1 cellular context compared by ENCODE assay signal in the genomic region with DNA sequence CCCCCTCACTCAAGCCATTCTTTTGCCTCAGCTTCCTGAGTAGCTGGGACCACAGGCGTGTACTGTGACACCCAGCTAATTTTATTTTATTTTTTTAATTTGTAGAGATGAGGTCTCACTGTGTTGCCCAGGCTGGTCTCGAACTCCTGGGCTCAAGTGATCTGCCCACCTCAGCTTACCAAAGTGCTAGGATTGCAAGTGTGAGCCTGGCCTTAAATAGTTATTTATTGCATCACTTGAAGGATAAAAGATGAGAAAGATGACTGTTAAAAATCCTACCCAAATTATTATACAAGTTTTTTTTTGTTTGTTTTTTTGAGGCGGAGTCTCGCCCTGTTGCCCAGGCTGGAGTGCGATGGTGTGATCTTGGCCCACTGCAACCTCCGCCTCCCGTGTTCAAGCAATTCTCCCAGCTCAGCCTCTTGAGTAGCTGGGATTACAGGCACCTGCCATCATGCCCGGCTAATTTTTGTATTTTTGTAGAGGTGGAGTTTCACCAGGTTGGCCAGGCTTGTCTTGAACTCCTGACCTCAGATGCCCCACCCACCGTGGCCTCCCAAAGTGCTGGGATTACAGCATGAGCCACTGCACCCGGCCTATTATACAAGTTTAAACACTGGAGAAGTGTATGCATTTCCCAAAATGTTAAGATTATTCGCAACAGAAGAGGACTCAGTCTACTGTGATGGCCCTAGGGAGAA.
TF ChIP-seq lines count a peak whose summit lies in the region.

No MANE protein-coding gene starts in this region.

TF ChIP-seq in endothelial cell of umbilical vein, 7 proteins besides CTCF, POLR2A, EP300 and RAD21:
- TF ChIP-seq JUN (IDR thresholded peaks at IDR 0.05; ENCODE audit: borderline replicate concordance, insufficient read depth, insufficient read length, low read depth) (no peak), MYC (IDR thresholded peaks at IDR 0.05; ENCODE audit: low read depth, low read length) (no peak), GATA2 (IDR thresholded peaks at IDR 0.05; ENCODE audit: insufficient read depth, insufficient read length, low read depth, low read length) (no peak), MAX (IDR thresholded peaks at IDR 0.05; ENCODE audit: insufficient read depth, insufficient read length) (no peak), POLR2AphosphoS5 (IDR thresholded peaks at IDR 0.05; ENCODE audit: insufficient read depth, low read depth, low read length) (no peak), FOS (IDR thresholded peaks at IDR 0.05; ENCODE audit: borderline replicate concordance, insufficient read depth, low read length) (no peak), EZH2 (IDR thresholded peaks at IDR 0.05; ENCODE audit: borderline replicate concordance, low read depth, low read length, severe bottlenecking) (no peak)
